ENCODE assay signal across 1 cellular context in the genomic region with DNA sequence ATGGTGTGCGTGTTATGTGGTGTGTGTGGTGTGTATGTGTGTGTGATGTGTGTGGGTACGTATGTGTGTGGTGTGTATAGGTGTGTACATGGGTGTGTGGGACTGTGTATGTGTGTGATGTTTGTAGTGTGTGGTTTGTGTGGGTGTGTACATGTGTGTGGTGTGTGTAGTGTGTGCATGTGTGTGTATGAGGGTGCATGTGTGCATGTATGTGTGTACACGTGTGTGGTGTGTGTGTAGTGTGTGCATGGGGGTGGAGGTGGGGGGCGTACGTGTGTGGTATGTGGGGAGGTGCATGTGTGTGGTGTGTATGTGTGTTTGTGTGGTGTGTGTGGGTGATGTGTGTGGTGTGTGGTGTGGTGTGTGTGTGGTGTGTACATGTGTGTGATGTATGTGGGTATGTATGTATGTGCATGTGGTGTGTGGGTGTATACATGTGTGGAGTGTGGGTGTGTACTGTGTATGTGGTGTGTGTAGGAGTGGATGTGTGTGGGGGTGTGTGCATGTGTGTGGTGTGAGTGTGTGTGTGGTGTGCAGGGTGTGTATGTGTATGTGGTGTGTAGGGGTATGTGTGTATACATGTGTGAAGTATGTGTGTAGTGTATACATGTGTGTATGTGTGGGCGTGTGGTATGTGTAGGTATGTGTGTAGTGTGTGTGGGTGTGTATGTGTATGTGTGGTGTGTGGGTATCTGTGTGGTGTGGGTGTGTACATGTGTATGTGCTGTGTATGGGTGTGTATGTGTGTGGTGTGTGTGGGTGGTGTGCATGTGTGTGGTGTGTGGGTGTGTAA.
TF ChIP-seq lines count a peak whose summit lies in the region.

No MANE protein-coding gene starts in this region.

TF ChIP-seq in HEK293, 187 proteins besides CTCF, POLR2A, EP300 and RAD21 (continued from another document):
- TF ChIP-seq, protein P1, sequence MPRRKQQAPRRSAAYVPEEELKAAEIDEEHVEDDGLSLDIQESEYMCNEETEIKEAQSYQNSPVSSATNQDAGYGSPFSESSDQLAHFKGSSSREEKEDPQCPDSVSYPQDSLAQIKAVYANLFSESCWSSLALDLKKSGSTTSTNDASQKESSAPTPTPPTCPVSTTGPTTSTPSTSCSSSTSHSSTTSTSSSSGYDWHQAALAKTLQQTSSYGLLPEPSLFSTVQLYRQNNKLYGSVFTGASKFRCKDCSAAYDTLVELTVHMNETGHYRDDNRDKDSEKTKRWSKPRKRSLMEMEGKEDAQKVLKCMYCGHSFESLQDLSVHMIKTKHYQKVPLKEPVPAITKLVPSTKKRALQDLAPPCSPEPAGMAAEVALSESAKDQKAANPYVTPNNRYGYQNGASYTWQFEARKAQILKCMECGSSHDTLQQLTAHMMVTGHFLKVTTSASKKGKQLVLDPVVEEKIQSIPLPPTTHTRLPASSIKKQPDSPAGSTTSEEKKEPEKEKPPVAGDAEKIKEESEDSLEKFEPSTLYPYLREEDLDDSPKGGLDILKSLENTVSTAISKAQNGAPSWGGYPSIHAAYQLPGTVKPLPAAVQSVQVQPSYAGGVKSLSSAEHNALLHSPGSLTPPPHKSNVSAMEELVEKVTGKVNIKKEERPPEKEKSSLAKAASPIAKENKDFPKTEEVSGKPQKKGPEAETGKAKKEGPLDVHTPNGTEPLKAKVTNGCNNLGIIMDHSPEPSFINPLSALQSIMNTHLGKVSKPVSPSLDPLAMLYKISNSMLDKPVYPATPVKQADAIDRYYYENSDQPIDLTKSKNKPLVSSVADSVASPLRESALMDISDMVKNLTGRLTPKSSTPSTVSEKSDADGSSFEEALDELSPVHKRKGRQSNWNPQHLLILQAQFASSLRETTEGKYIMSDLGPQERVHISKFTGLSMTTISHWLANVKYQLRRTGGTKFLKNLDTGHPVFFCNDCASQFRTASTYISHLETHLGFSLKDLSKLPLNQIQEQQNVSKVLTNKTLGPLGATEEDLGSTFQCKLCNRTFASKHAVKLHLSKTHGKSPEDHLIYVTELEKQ (tag by site-specific recombination; IDR thresholded peaks at IDR 0.05; ENCODE audit: borderline replicate concordance), result no peak
- TF ChIP-seq, protein P2, sequence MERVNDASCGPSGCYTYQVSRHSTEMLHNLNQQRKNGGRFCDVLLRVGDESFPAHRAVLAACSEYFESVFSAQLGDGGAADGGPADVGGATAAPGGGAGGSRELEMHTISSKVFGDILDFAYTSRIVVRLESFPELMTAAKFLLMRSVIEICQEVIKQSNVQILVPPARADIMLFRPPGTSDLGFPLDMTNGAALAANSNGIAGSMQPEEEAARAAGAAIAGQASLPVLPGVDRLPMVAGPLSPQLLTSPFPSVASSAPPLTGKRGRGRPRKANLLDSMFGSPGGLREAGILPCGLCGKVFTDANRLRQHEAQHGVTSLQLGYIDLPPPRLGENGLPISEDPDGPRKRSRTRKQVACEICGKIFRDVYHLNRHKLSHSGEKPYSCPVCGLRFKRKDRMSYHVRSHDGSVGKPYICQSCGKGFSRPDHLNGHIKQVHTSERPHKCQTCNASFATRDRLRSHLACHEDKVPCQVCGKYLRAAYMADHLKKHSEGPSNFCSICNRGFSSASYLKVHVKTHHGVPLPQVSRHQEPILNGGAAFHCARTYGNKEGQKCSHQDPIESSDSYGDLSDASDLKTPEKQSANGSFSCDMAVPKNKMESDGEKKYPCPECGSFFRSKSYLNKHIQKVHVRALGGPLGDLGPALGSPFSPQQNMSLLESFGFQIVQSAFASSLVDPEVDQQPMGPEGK (tag by site-specific recombination; IDR thresholded peaks at IDR 0.05), result no peak
- TF ChIP-seq ZNF830 (tag by site-specific recombination; IDR thresholded peaks at IDR 0.05; ENCODE audit: low read depth), result no peak
- TF ChIP-seq ZNF658 (tag by site-specific recombination; IDR thresholded peaks at IDR 0.05), result no peak
- no peak for TF ChIP-seq ZNF274 (IDR thresholded peaks at IDR 0.05; ENCODE audit: low read length)
- TF ChIP-seq ZNF274 (tag by site-specific recombination; IDR thresholded peaks at IDR 0.05; ENCODE audit: borderline replicate concordance), result no peak
- no peak for TF ChIP-seq ZBTB7A (tag by site-specific recombination; IDR thresholded peaks at IDR 0.05; ENCODE audit: low read depth)
- no peak for TF ChIP-seq ZBTB8A (tag by site-specific recombination; IDR thresholded peaks at IDR 0.05)
- TF ChIP-seq SP7 (tag by site-specific recombination; IDR thresholded peaks at IDR 0.05), result no peak
- 0 out of 2 replicates have a peak, but pooled peaks have one; percentile 13 for TF ChIP-seq KLF9 (tag by site-specific recombination; IDR thresholded peaks at IDR 0.05; ENCODE audit: low read depth)
- TF ChIP-seq REPIN1 (tag by site-specific recombination; IDR thresholded peaks at IDR 0.05; ENCODE audit: low read depth), result no peak
- TF ChIP-seq ZNF157 (tag by site-specific recombination; IDR thresholded peaks at IDR 0.05), result peak; percentile 8; the same call in 1 of the 2 replicates
- no peak for TF ChIP-seq ZNF510 (tag by site-specific recombination; IDR thresholded peaks at IDR 0.05; ENCODE audit: insufficient replicate concordance)
- no peak for TF ChIP-seq ZNF341 (tag by site-specific recombination; IDR thresholded peaks at IDR 0.05; ENCODE audit: low read depth)
- no peak for TF ChIP-seq MYNN (tag by site-specific recombination; IDR thresholded peaks at IDR 0.05; ENCODE audit: borderline replicate concordance)
- TF ChIP-seq BCL11B (tag by site-specific recombination; IDR thresholded peaks at IDR 0.05; ENCODE audit: low read depth), result no peak
- TF ChIP-seq ZFHX2 (tag by site-specific recombination; conservative IDR thresholded peaks at IDR 0.05), result peak; percentile 94
- no peak for TF ChIP-seq ZNF585B (tag by site-specific recombination; IDR thresholded peaks at IDR 0.05)
